In the genomic region with DNA sequence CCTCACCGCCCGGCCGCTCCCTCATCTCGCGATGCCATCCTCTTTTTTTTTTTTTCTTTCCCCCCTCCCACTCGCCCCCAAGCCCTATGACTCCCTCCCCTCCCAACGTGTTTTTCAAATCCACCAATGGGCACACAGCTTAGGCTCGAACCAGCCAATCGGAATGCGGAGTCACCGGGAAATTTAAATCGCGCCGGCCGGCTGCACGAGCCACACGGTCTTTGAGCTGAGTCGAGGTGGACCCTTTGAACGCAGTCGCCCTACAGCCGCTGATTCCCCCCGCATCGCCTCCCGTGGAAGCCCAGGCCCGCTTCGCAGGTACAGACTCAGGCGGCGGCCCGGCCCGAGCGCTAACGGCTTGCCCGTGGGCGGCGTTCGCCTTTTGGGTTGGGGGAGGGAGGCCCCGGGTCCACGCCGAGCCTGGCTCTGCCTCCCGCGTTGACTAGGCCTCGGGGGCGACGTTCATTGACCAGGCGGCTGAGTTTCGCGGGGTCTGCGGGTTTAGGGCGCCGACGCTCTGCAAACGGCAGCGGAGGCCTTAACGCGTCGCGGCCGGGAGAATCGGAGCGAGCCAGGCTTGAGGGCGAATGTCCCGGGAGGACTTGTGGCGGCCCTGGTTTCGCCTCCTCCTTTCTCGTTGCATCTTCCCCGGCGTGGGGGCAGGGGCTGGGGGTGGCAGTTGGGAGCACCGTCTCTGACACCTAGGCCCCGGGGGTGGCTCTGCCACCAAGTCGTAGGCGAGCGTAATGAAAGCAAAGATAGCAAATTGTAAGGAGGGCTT, we compare ENCODE assay signal across 8 cellular contexts. TPM values are rescaled to one million over a fixed set of nuclear protein-coding genes. Genes with fewer than 3 reads are reported as not detected.
DNase-seq lines count a peak whose midpoint lies in the region; ATAC-seq lines count a peak whose summit lies in the region.

A gene (plus strand): TSS at position 213 of the 781 bp plus-strand sequence. CDS start 1,398 bp downstream, outside the sequence.

- no peaks in the 10 kb centered on the region for H3K27me3 Mint-ChIP-seq in activated CD8-positive, alpha-beta memory T cell treated with anti-CD3 and anti-CD28 coated beads, Interleukin-2, amount 10 ng/mL, durations not matched to agents 7 days and 5 days

- peak; percentile 97 for DNase-seq in Caki2 (ENCODE audit: low read depth)
- peak; percentile 93 for DNase-seq in NT2/D1 (ENCODE audit: low read depth, low spot score)
- DNase-seq in activated CD8-positive, alpha-beta memory T cell treated with anti-CD3 and anti-CD28 coated beads, Interleukin-2, amount 10 ng/mL, durations not matched to agents 7 days and 5 days = peak; percentile 96
- peak; percentile 99 for DNase-seq in mesenchymal stem cell
- DNase-seq in stimulated activated CD8-positive, alpha-beta memory T cell treated with anti-CD3 and anti-CD28 coated beads, Interleukin-12 subunit alpha, Interleukin-12 subunit beta, amount 100 ng/mL, for 24 hours (ENCODE audit: extremely low read depth) = peak; percentile 76

- H3K36me3 ChIP-seq in HUES48 (ENCODE audit: control insufficient read depth, insufficient read depth, low read length) = peaks cover 41% of the 10 kb centered on the region
- peaks cover 47% of the 10 kb centered on the region for H3K36me3 ChIP-seq in NT2/D1 (ENCODE audit: insufficient read depth, insufficient read length, low read length)
- H3K36me3 ChIP-seq in endocrine pancreas (ENCODE audit: control insufficient read depth, insufficient read depth, low read length) = no peaks in the 10 kb centered on the region
- H3K36me3 ChIP-seq in mesenchymal stem cell (ENCODE audit: control insufficient read depth in 1 of 2, insufficient read depth in 2 of 2, low read depth in 1 of 2, low read length in 2 of 2) = peaks cover 24 to 28% of the 10 kb centered on the region in 2 experiments

- peaks cover 6% of the 10 kb centered on the region for H3K79me1 ChIP-seq in mesenchymal stem cell (replicated peaks; ENCODE audit: low read length, poor library complexity, severe bottlenecking)

- peak within 1 kb of the TSS; percentile 47 for H4K8ac ChIP-seq in mesenchymal stem cell (ENCODE audit: low read length)

- peak within 1 kb of the TSS; percentile 53 for H4K91ac ChIP-seq in mesenchymal stem cell (ENCODE audit: low read length)

- H3K9me3 Mint-ChIP-seq in activated CD8-positive, alpha-beta memory T cell treated with anti-CD3 and anti-CD28 coated beads, Interleukin-2, amount 10 ng/mL, durations not matched to agents 7 days and 5 days (ENCODE audit: low read depth) = no peaks in the 10 kb centered on the region

- in situ Hi-C loops in Caki2 (cut with HindIII; ENCODE audit: low pct_unique_long_range_greater_than_20kb, low sequenced_read_pairs) = no loop called here

- H3K18ac ChIP-seq in mesenchymal stem cell (ENCODE audit: low read depth in 1 of 2, low read length in 2 of 2) = peak within 1 kb of the TSS; percentile 82 to 96

- no peak within 1 kb of the TSS for H2BK120ac ChIP-seq in mesenchymal stem cell (ENCODE audit: low read depth, low read length)

- peak within 1 kb of the TSS; percentile 70 to 88 for H3K4ac ChIP-seq in mesenchymal stem cell (ENCODE audit: low read depth in 1 of 2, low read length in 2 of 2)

- H2BK12ac ChIP-seq in mesenchymal stem cell (ENCODE audit: low read length in 2 of 2) = no peak within 1 kb of the TSS

- H2BK5ac ChIP-seq in mesenchymal stem cell (ENCODE audit: low read depth, low read length, poor library complexity, severe bottlenecking) = peak within 1 kb of the TSS; percentile 10

- H3K23ac ChIP-seq in mesenchymal stem cell (ENCODE audit: low read length in 2 of 2) = peak within 1 kb of the TSS; percentile 83 to 96

- peak within 1 kb of the TSS; percentile 88 for H3K4me3 ChIP-seq in HUES48 (ENCODE audit: low read depth, low read length)
- H3K4me3 ChIP-seq in NT2/D1 (ENCODE audit: insufficient read length, low read depth) = peak within 1 kb of the TSS; percentile 99
- peak within 1 kb of the TSS; percentile 92 for H3K4me3 ChIP-seq in endocrine pancreas (ENCODE audit: control insufficient read depth, insufficient read depth, low read length)
- H3K4me3 ChIP-seq in mesenchymal stem cell (ENCODE audit: insufficient read depth in 1 of 2, low read depth in 1 of 2, low read length in 2 of 2) = peak within 1 kb of the TSS; percentile 91 to 98

- CTCF ChIA-PET in activated CD8-positive, alpha-beta memory T cell treated with anti-CD3 and anti-CD28 coated beads, Interleukin-2, amount 10 ng/mL, durations not matched to agents 7 days and 5 days (lab: Charles Lee) = interaction anchor here (0.6 to 1.4 kb wide), 6 partner anchors 21 to 427 kb away, joined by 3 to 4 read pairs (median 3); no protein-coding TSS in a partner anchor

- H3K4me1 ChIP-seq in HUES48 (ENCODE audit: control insufficient read depth, insufficient read depth, low read length) (peaks cover 22% of the 10 kb centered on the region), NT2/D1 (ENCODE audit: insufficient read depth, insufficient read length) (no peaks in the 10 kb centered on the region), endocrine pancreas (ENCODE audit: control insufficient read depth, insufficient read depth, low read length) (no peaks in the 10 kb centered on the region), mesenchymal stem cell (ENCODE audit: control insufficient read depth, insufficient read depth, low read depth, low read length) (no peaks in the 10 kb centered on the region)

- peak; percentile 94 for ATAC-seq in GM21423 (IDR thresholded peaks at IDR 0.05; ENCODE audit: unreplicated experiment)
- peak; percentile 90 for ATAC-seq in activated CD8-positive, alpha-beta memory T cell treated with anti-CD3 and anti-CD28 coated beads, Interleukin-2, amount 10 ng/mL, durations not matched to agents 7 days and 5 days

- H3K4me1 Mint-ChIP-seq in activated CD8-positive, alpha-beta memory T cell treated with anti-CD3 and anti-CD28 coated beads, Interleukin-2, amount 10 ng/mL, durations not matched to agents 7 days and 5 days = peaks cover 28% of the 10 kb centered on the region

- H3K27me3 ChIP-seq in HUES48 (ENCODE audit: control insufficient read depth, insufficient read depth, low read length) = no peaks in the 10 kb centered on the region
- no peaks in the 10 kb centered on the region for H3K27me3 ChIP-seq in NT2/D1 (ENCODE audit: insufficient read depth, insufficient read length)
- no peaks in the 10 kb centered on the region for H3K27me3 ChIP-seq in endocrine pancreas (ENCODE audit: control insufficient read depth, insufficient read depth, low read length)
- no peaks in the 10 kb centered on the region for H3K27me3 ChIP-seq in mesenchymal stem cell (ENCODE audit: control insufficient read depth in 1 of 2, insufficient read depth in 1 of 2, low read length in 2 of 2)

- H3K4me3 Mint-ChIP-seq in activated CD8-positive, alpha-beta memory T cell treated with anti-CD3 and anti-CD28 coated beads, Interleukin-2, amount 10 ng/mL, durations not matched to agents 7 days and 5 days = peak within 1 kb of the TSS; percentile 89

- peak within 1 kb of the TSS in 1 of 2 experiments; percentile 96 for H3K14ac ChIP-seq in mesenchymal stem cell (ENCODE audit: low read length in 2 of 2)

- no peak within 1 kb of the TSS for H2AK5ac ChIP-seq in mesenchymal stem cell (ENCODE audit: low read length, severe bottlenecking)

- peak within 1 kb of the TSS; percentile 90 for H3K27ac ChIP-seq in HUES48 (ENCODE audit: low read depth, low read length)
- H3K27ac ChIP-seq in mesenchymal stem cell (ENCODE audit: low read length, poor library complexity, severe bottlenecking) = peak within 1 kb of the TSS; percentile 38

- peak within 1 kb of the TSS; percentile 97 for H3K27ac Mint-ChIP-seq in activated CD8-positive, alpha-beta memory T cell treated with anti-CD3 and anti-CD28 coated beads, Interleukin-2, amount 10 ng/mL, durations not matched to agents 7 days and 5 days

- WGBS in mesenchymal stem cell = under 1% methylated on average over 63 of the region's 72 CpGs

- H2AFZ ChIP-seq in mesenchymal stem cell (ENCODE audit: low read depth, low read length) = peak within 1 kb of the TSS; percentile 36

- peaks cover 37% of the 10 kb centered on the region for H3K36me3 Mint-ChIP-seq in activated CD8-positive, alpha-beta memory T cell treated with anti-CD3 and anti-CD28 coated beads, Interleukin-2, amount 10 ng/mL, durations not matched to agents 7 days and 5 days

- H3K9ac ChIP-seq in HUES48 (ENCODE audit: low read depth, low read length) (peak within 1 kb of the TSS; percentile 97), NT2/D1 (ENCODE audit: insufficient read length, low read depth) (peak within 1 kb of the TSS; percentile 100), endocrine pancreas (ENCODE audit: control insufficient read depth, insufficient read depth, low read length) (peak within 1 kb of the TSS; percentile 88), mesenchymal stem cell (ENCODE audit: low read length) (peak within 1 kb of the TSS; percentile 99)

- H2BK15ac ChIP-seq in mesenchymal stem cell (ENCODE audit: low read depth, poor library complexity, severe bottlenecking) = no peak within 1 kb of the TSS

- H3K4me2 ChIP-seq in mesenchymal stem cell (ENCODE audit: low read length, poor library complexity, severe bottlenecking) = peak within 1 kb of the TSS; percentile 69

- H3K9me3 ChIP-seq in HUES48 (ENCODE audit: control insufficient read depth, insufficient read depth, low read length) = no peaks in the 10 kb centered on the region
- H3K9me3 ChIP-seq in NT2/D1 (ENCODE audit: insufficient read depth, low read length) = no peaks in the 10 kb centered on the region
- H3K9me3 ChIP-seq in endocrine pancreas (ENCODE audit: control insufficient read depth, low read length) = no peaks in the 10 kb centered on the region
- H3K9me3 ChIP-seq in mesenchymal stem cell (ENCODE audit: control insufficient read depth, low read length) = no peaks in the 10 kb centered on the region

RNA-seq across cellular contexts. Expression of the gene that starts here (rescaled TPM):
- total RNA-seq in Caki2 (2014; rRNA removed; shearing (Covaris generic); ENCODE audit: low replicate concordance) = 111 and 134 TPM in 2 replicates
- total RNA-seq in activated CD8-positive, alpha-beta memory T cell treated with anti-CD3 and anti-CD28 coated beads, Interleukin-2, amount 10 ng/mL, durations not matched to agents 7 days and 5 days = 100 to 1,000 TPM; 246 to 321 TPM
- 92.3 TPM for polyA plus RNA-seq in mesenchymal stem cell (2013, experiment 1 of 2)
- polyA plus RNA-seq in mesenchymal stem cell (2013, experiment 2 of 2) = 90.7 TPM

Comparison
In these comparisons a context has a peak if more than half of its experiments do, and no peak if none do; other contexts are left out.
1. Peak in every context shown above with its lines: DNase-seq, ATAC-seq, H3K4me3 ChIP-seq and H3K27ac ChIP-seq.